Comparison of ENCODE assay signal across 9 cellular contexts in genomic region chr1:1513675-1514074, GRCh38. TPM values are rescaled to one million over a fixed set of nuclear protein-coding genes. Genes with fewer than 3 reads are reported as not detected.
DNase-seq lines count a peak whose midpoint lies in the region; ATAC-seq and TF ChIP-seq lines count a peak whose summit lies in the region.
"Not testable (repeated sequence)": the region's sequence is repeated elsewhere in the genome, so short reads cannot be mapped to it uniquely, and the experiment has no call there.
"Had no signal": no experiment of that assay in that cellular context is flagged by ENCODE, and none has a peak within 500 bp of the region (broad histone marks: within the 10 kb centered on the region; RNA-seq: fewer than 3 reads in every experiment).

No MANE protein-coding gene starts in this region.

- peaks cover 18% of the 10 kb centered on the region for H3K79me2 ChIP-seq in GM23338 (replicated peaks; ENCODE audit: insufficient read depth)

- CTCF ChIA-PET in activated B cell treated with CpG ODN at 0.5 μM for 24 hours (lab: Charles Lee) = not testable (repeated sequence)

- H3K27me3 Mint-ChIP-seq in GM23338 (ENCODE audit: insufficient read depth, low read depth, poor library complexity); activated B cell treated with CpG ODN at 0.5 μM for 24 hours; activated naive CD4-positive, alpha-beta T cell treated with anti-CD3 and anti-CD28 coated beads, Interleukin-2, amount 50 U/mL, for 24 hours; effector memory CD8-positive, alpha-beta T cell; naive B cell; stimulated activated naive B cell treated with anti-CD40 and anti-IgM and Interleukin-4, amounts not matched to agents 10 μg/mL and 1 μg/mL and 100 μg/mL, for 72 hours: not testable (repeated sequence)

- peaks cover 17% of the 10 kb centered on the region for H3K36me3 Mint-ChIP-seq in GM23338 (ENCODE audit: low read depth)
- peaks cover 23% of the 10 kb centered on the region for H3K36me3 Mint-ChIP-seq in activated B cell treated with CpG ODN at 0.5 μM for 24 hours (ENCODE audit: low read depth)
- H3K36me3 Mint-ChIP-seq in activated naive CD4-positive, alpha-beta T cell treated with anti-CD3 and anti-CD28 coated beads, Interleukin-2, amount 50 U/mL, for 24 hours; naive B cell: not testable (repeated sequence)
- peaks cover 23% of the 10 kb centered on the region for H3K36me3 Mint-ChIP-seq in effector memory CD8-positive, alpha-beta T cell (ENCODE audit: insufficient read depth)
- H3K36me3 Mint-ChIP-seq in stimulated activated naive B cell treated with anti-CD40 and anti-IgM and Interleukin-4, amounts not matched to agents 10 μg/mL and 1 μg/mL and 100 μg/mL, for 72 hours = peaks cover 17 to 24% of the 10 kb centered on the region in 2 donors

- not testable (repeated sequence) for H3K9me2 ChIP-seq in GM23338 (ENCODE audit: insufficient read depth)

- intact Hi-C loops in activated B cell treated with CpG ODN at 0.5 μM for 24 hours (cut with micrococcal nuclease) = loop anchor here (2.0 to 5.0 kb wide), 2 partner anchors 61 to 264 kb away; partner anchors contain the start of genes NADK and SSU72

- H3K4me3 ChIP-seq in AG09309 (ENCODE audit: control insufficient read depth, low read depth, low read length) (peak overlapping the region; percentile 28), NB4 (ENCODE audit: low read depth, low read length) (peak overlapping the region; percentile 36)
- not testable (repeated sequence) for H3K4me3 ChIP-seq in GM23338

- not testable (repeated sequence) for H3K4me1 ChIP-seq in GM23338 (ENCODE audit: insufficient read depth)

- H3K4me1 Mint-ChIP-seq in GM23338 = not testable (repeated sequence)
- H3K4me1 Mint-ChIP-seq in activated B cell treated with CpG ODN at 0.5 μM for 24 hours (peaks cover 14% of the 10 kb centered on the region), naive B cell (peaks cover 12 to 21% (median 12%) of the 10 kb centered on the region in 3 donors)
- peaks cover 12% of the 10 kb centered on the region for H3K4me1 Mint-ChIP-seq in activated naive CD4-positive, alpha-beta T cell treated with anti-CD3 and anti-CD28 coated beads, Interleukin-2, amount 50 U/mL, for 24 hours
- H3K4me1 Mint-ChIP-seq in effector memory CD8-positive, alpha-beta T cell (ENCODE audit: low read depth in 2 of 2) = peaks cover 10 to 14% of the 10 kb centered on the region in 2 donors
- H3K4me1 Mint-ChIP-seq in stimulated activated naive B cell treated with anti-CD40 and anti-IgM and Interleukin-4, amounts not matched to agents 10 μg/mL and 1 μg/mL and 100 μg/mL, for 72 hours = peaks cover 12 to 16% of the 10 kb centered on the region in 2 donors

- not testable (repeated sequence) for H3K27me3 ChIP-seq in GM23338 (ENCODE audit: insufficient read depth)

- TF ChIP-seq CTCF in AG09309 (IDR thresholded peaks at IDR 0.05; ENCODE audit: control insufficient read depth, insufficient read depth, low read depth, low read length, missing control alignments); GM23338 (conservative IDR thresholded peaks at IDR 0.05; ENCODE audit: low read depth in 2 of 2); NB4 (IDR thresholded peaks at IDR 0.05; ENCODE audit: low read depth, low read length); activated B cell treated with CpG ODN at 0.5 μM for 24 hours (IDR thresholded peaks at IDR 0.05): not testable (repeated sequence)

- H3K36me3 ChIP-seq in GM23338 (ENCODE audit: insufficient read depth) = not testable (repeated sequence)

- H4K20me1 ChIP-seq in GM23338 (replicated peaks; ENCODE audit: insufficient read depth) = not testable (repeated sequence)

- H3K4me3 Mint-ChIP-seq in GM23338 = peak overlapping the region; percentile 68
- H3K4me3 Mint-ChIP-seq in activated B cell treated with CpG ODN at 0.5 μM for 24 hours = peak overlapping the region; percentile 61
- H3K4me3 Mint-ChIP-seq in activated naive CD4-positive, alpha-beta T cell treated with anti-CD3 and anti-CD28 coated beads, Interleukin-2, amount 50 U/mL, for 24 hours = peak overlapping the region; percentile 77
- peak overlapping the region; percentile 54 to 68 for H3K4me3 Mint-ChIP-seq in effector memory CD8-positive, alpha-beta T cell
- peak overlapping the region in 7 of 8 donors; percentile 49 to 83 (median 60) for H3K4me3 Mint-ChIP-seq in naive B cell
- H3K4me3 Mint-ChIP-seq in stimulated activated naive B cell treated with anti-CD40 and anti-IgM and Interleukin-4, amounts not matched to agents 10 μg/mL and 1 μg/mL and 100 μg/mL, for 72 hours = peak overlapping the region; percentile 79 to 82

- not testable (repeated sequence) for DNase-seq in AG09309 (ENCODE audit: low read depth); GM23338 (ENCODE audit: low spot score); NB4 (ENCODE audit: low read depth); activated B cell treated with CpG ODN at 0.5 μM for 24 hours; effector memory CD8-positive, alpha-beta T cell; naive B cell; stimulated activated naive B cell treated with anti-CD40 and anti-IgM and Interleukin-4, amounts not matched to agents 10 μg/mL and 1 μg/mL and 100 μg/mL, for 72 hours

- not testable (repeated sequence) for ATAC-seq in GM23338; activated B cell treated with CpG ODN at 0.5 μM for 24 hours (ENCODE audit: low read depth); effector memory CD8-positive, alpha-beta T cell (replicated peaks); naive B cell (ENCODE audit: low read depth in 2 of 2); stimulated activated naive B cell treated with anti-CD40 and anti-IgM and Interleukin-4, amounts not matched to agents 10 μg/mL and 1 μg/mL and 100 μg/mL, for 72 hours (replicated peaks)

- not testable (repeated sequence) for H3K27ac Mint-ChIP-seq in GM23338; activated B cell treated with CpG ODN at 0.5 μM for 24 hours; effector memory CD8-positive, alpha-beta T cell
- peak overlapping the region; percentile 70 for H3K27ac Mint-ChIP-seq in activated naive CD4-positive, alpha-beta T cell treated with anti-CD3 and anti-CD28 coated beads, Interleukin-2, amount 50 U/mL, for 24 hours
- H3K27ac Mint-ChIP-seq in naive B cell = peak overlapping the region in 1 of 6 donors; percentile 76
- peak overlapping the region; percentile 42 for H3K27ac Mint-ChIP-seq in stimulated activated naive B cell treated with anti-CD40 and anti-IgM and Interleukin-4, amounts not matched to agents 10 μg/mL and 1 μg/mL and 100 μg/mL, for 72 hours

- not testable (repeated sequence) for H3K4me2 ChIP-seq in GM23338

- not testable (repeated sequence) for H3K27ac ChIP-seq in GM23338 (ENCODE audit: low read depth)

- not testable (repeated sequence) for H2AFZ ChIP-seq in GM23338

- POLR2A ChIA-PET in activated B cell treated with CpG ODN at 0.5 μM for 24 hours (lab: Charles Lee) = not testable (repeated sequence)

- H3F3A ChIP-seq in GM23338 (replicated peaks; ENCODE audit: low read depth) = not testable (repeated sequence)

- not testable (repeated sequence) for H3K9me3 Mint-ChIP-seq in GM23338; activated B cell treated with CpG ODN at 0.5 μM for 24 hours; activated naive CD4-positive, alpha-beta T cell treated with anti-CD3 and anti-CD28 coated beads, Interleukin-2, amount 50 U/mL, for 24 hours; effector memory CD8-positive, alpha-beta T cell; naive B cell; stimulated activated naive B cell treated with anti-CD40 and anti-IgM and Interleukin-4, amounts not matched to agents 10 μg/mL and 1 μg/mL and 100 μg/mL, for 72 hours

- not testable (repeated sequence) for TF ChIP-seq POLR2A in NB4 (IDR thresholded peaks at IDR 0.05; ENCODE audit: extremely low read depth, insufficient read length)

RNA-seq across cellular contexts. Expression of gene ATAD3A, which starts 1.7 kb away (rescaled TPM):
- total RNA-seq in GM23338 (2014; rRNA removed; shearing (Covaris generic)) = 71.4 and 80.3 TPM in 2 replicates
- polyA plus RNA-seq in GM23338 (2016; fragmentation: Nextera tagmentation; extraction: Ambion mirVana) (36.5 and 39.3 TPM in 2 replicates), naive B cell (ENCODE audit: low read depth in 6 of 6) (10 to 100 TPM in 1 of 6 donors, 1 to 10 TPM in 5; 2.1 to 13.0 (median 5.8) TPM)
- 26.1 and 32.4 TPM in 2 replicates for total RNA-seq in activated B cell treated with CpG ODN at 0.5 μM for 24 hours

RNA-seq across cellular contexts. Expression of gene TMEM240, which starts 26.7 kb away (rescaled TPM):
- total RNA-seq in GM23338 (2014; rRNA removed; shearing (Covaris generic)) = 0.74 and 5.1 TPM in 2 replicates
- polyA plus RNA-seq in GM23338 (2016; fragmentation: Nextera tagmentation; extraction: Ambion mirVana) (1.8 and 1.9 TPM in 2 replicates), naive B cell (ENCODE audit: low read depth in 6 of 6) (not detected)
- 0.31 TPM in 1 of 2 replicates, not detected in the other for total RNA-seq in activated B cell treated with CpG ODN at 0.5 μM for 24 hours
- total RNA-seq: RPMI7951 had no signal

RNA-seq across cellular contexts. Expression of gene ATAD3B, which starts 42.1 kb away (rescaled TPM):
- 61.4 and 63.4 TPM in 2 replicates for total RNA-seq in GM23338 (2014; rRNA removed; shearing (Covaris generic))
- polyA plus RNA-seq in GM23338 (2016; fragmentation: Nextera tagmentation; extraction: Ambion mirVana) = 32.3 and 37.8 TPM in 2 replicates
- 47.4 and 49.5 TPM in 2 replicates for total RNA-seq in activated B cell treated with CpG ODN at 0.5 μM for 24 hours
- polyA plus RNA-seq in naive B cell (ENCODE audit: low read depth in 6 of 6) = 10 to 100 TPM in 1 of 6 donors, 1 to 10 TPM in 3, under 1 TPM in 2; 0.20 to 10.2 (median 2.9) TPM
